Comparison of ENCODE assay signal across 25 cellular contexts in genomic region chr18:7514796-7515440, GRCh38. TPM values are rescaled to one million over a fixed set of nuclear protein-coding genes. Genes with fewer than 3 reads are reported as not detected.
DNase-seq lines count a peak whose midpoint lies in the region; ATAC-seq and TF ChIP-seq lines count a peak whose summit lies in the region.
"Had no signal": no experiment of that assay in that cellular context is flagged by ENCODE, and none has a peak within 500 bp of the region (broad histone marks: within the 10 kb centered on the region; RNA-seq: fewer than 3 reads in every experiment).

No MANE protein-coding gene starts in this region.

- H3K9me3 ChIP-seq in mesodermal cell (ENCODE audit: control insufficient read depth, low read length) (peaks cover 4% of the 10 kb centered on the region), mucosa of descending colon (no peaks in the 10 kb centered on the region)
- H3K9me3 ChIP-seq: gastroesophageal sphincter, suprapubic skin had no signal

- intact Hi-C loops in mucosa of descending colon (cut with DNase I, micrococcal nuclease): no loop called here

- peak overlapping the region; percentile 62 for H3K27ac ChIP-seq in mesodermal cell (ENCODE audit: low read depth, low read length, severe bottlenecking)
- H3K27ac ChIP-seq: C4-2B, gastroesophageal sphincter, HL-60, suprapubic skin had no signal

- ATAC-seq in mucosa of descending colon: no peak
- ATAC-seq: activated CD4-positive, CD25-positive, alpha-beta regulatory T cell treated with anti-CD3 and anti-CD28 coated beads, Interleukin-2, amount 50 U/mL, for 24 hours; activated T-cell treated with anti-CD3 and anti-CD28 coated beads, Interleukin-2, amount 50 U/mL, for 4 hours; gastroesophageal sphincter; stimulated activated memory B cell treated with anti-CD40 and anti-IgM and Interleukin-4, amounts not matched to agents 10 μg/mL and 1 μg/mL and 100 μg/mL, for 72 hours had no signal

- peaks cover 22% of the 10 kb centered on the region for H3K4me1 ChIP-seq in mesodermal cell (ENCODE audit: control insufficient read depth, insufficient read depth, low read length, poor library complexity, severe bottlenecking)
- no peaks in the 10 kb centered on the region for H3K4me1 ChIP-seq in mucosa of descending colon (ENCODE audit: low read depth)
- H3K4me1 ChIP-seq: suprapubic skin had no signal

- 59 to 69% methylated on average over 9 to 10 of the region's 11 CpGs for WGBS in mesodermal cell (ENCODE audit: insufficient coverage in 2 of 2), 2 experiments

- peak; percentile 54 for DNase-seq in ELF-1 (ENCODE audit: low read depth, low spot score)
- peak; percentile 12 for DNase-seq in RPMI7951 (ENCODE audit: low read depth)
- DNase-seq in epithelial cell of esophagus (ENCODE audit: low read depth): peak; percentile 52
- DNase-seq in NCI-H446 treated with DMSO at 0.1 percent for 48 hours (lab: John Stamatoyannopoulos, UW): no peak
- DNase-seq in GM19240 (ENCODE audit: insufficient read length, low spot score): no peak
- DNase-seq in KG1 (lab: John Stamatoyannopoulos, UW): no peak
- no peak for DNase-seq in mucosa of descending colon
- DNase-seq: activated CD8-positive, alpha-beta memory T cell treated with anti-CD3 and anti-CD28 coated beads for 24 hours; activated naive CD4-positive, alpha-beta T cell treated with anti-CD3 and anti-CD28 coated beads, Interleukin-2, amount 10 ng/mL, durations not matched to agents 7 days and 5 days; activated T-cell treated with anti-CD3 and anti-CD28 coated beads, Interleukin-2, amount 50 U/mL, for 4 hours; aorta; cerebellar nuclear complex; left cardiac atrium; NCI-H1436 treated with DMSO at 0.1 percent for 48 hours; NCI-H2171; NCI-H526; nephron progenitor cell; stimulated activated CD4-positive, alpha-beta T cell treated with anti-CD3 and anti-CD28 coated beads, Interleukin-2, amount 100 ng/mL, for 24 hours had no signal

- TF ChIP-seq CTCF in epithelial cell of esophagus (IDR thresholded peaks at IDR 0.05; ENCODE audit: insufficient read depth, low read depth, low read length, missing control alignments) (no peak), mucosa of descending colon (IDR thresholded peaks at IDR 0.05) (no peak)

- H3K4me3 ChIP-seq in epithelial cell of esophagus (ENCODE audit: low read length) (no peak overlapping the region), mesodermal cell (ENCODE audit: extremely low read depth, insufficient read depth, low read length, poor library complexity, severe bottlenecking) (no peak overlapping the region), mucosa of descending colon (no peak overlapping the region)
- H3K4me3 ChIP-seq: gastroesophageal sphincter, suprapubic skin had no signal

- no peaks in the 10 kb centered on the region for H3K36me3 ChIP-seq in mesodermal cell (ENCODE audit: control insufficient read depth, insufficient read depth, low read length)
- H3K36me3 ChIP-seq in mucosa of descending colon (ENCODE audit: low read depth): no peaks in the 10 kb centered on the region
- H3K36me3 ChIP-seq: gastroesophageal sphincter, suprapubic skin had no signal

RNA-seq across cellular contexts. Expression of gene PTPRM, which starts 52.2 kb away (rescaled TPM):
- total RNA-seq in RPMI7951 (2014; rRNA removed; shearing (Covaris generic)): 31.2 and 51.8 TPM in 2 replicates
- 56.8 TPM for polyA plus RNA-seq in mesodermal cell (2013, experiment 1 of 2)
- 42.0 TPM for polyA plus RNA-seq in mesodermal cell (2013, experiment 2 of 2)
- total RNA-seq in mucosa of descending colon: 10 to 100 TPM; 15.3 to 41.1 (median 19.6) TPM

Comparison
In these comparisons a context has a peak if more than half of its experiments do, and no peak if none do; other contexts are left out.
1. DNase-seq: peak in ELF-1 (single experiment), RPMI7951 (single experiment) and epithelial cell of esophagus (single experiment); none in NCI-H446 treated with DMSO at 0.1 percent for 48 hours (single experiment), GM19240 (single experiment), KG1 (single experiment) and mucosa of descending colon (0 of 3).